ENCODE assay signal across 8 cellular contexts in genomic region chr7:128352138-128352537, GRCh38. TPM values are rescaled to one million over a fixed set of nuclear protein-coding genes. Genes with fewer than 3 reads are reported as not detected.
A peak's percentile ranks its signal among the peaks of the same experiment; 100 is the strongest.
DNase-seq lines count a peak whose midpoint lies in the region; ATAC-seq and TF ChIP-seq lines count a peak whose summit lies in the region.

No MANE protein-coding gene starts in this region.

- no peak for ATAC-seq in GM18909 (IDR thresholded peaks at IDR 0.05; ENCODE audit: poor library complexity, unreplicated experiment)
- no peak for ATAC-seq in GM21723 (IDR thresholded peaks at IDR 0.05; ENCODE audit: unreplicated experiment)
- no peak for ATAC-seq in HG02981 (IDR thresholded peaks at IDR 0.05; ENCODE audit: unreplicated experiment)
- no peak for ATAC-seq in GM21515 (IDR thresholded peaks at IDR 0.05; ENCODE audit: unreplicated experiment)

- no peaks in the 10 kb centered on the region for H3K9me3 Mint-ChIP-seq in osteocyte (ENCODE audit: unreplicated experiment)

- peak; percentile 34; the same call in 1 of the 2 replicates for TF ChIP-seq CTCF in GM12874 (IDR thresholded peaks at IDR 0.05; ENCODE audit: insufficient read depth, low read depth, low read length)
- peak; percentile 29 for TF ChIP-seq CTCF in foreskin fibroblast (IDR thresholded peaks at IDR 0.05; ENCODE audit: low read depth, low read length)
- peak; percentile 5 for TF ChIP-seq CTCF in osteocyte (IDR thresholded peaks at IDR 0.05)

- H3K36me3 Mint-ChIP-seq in osteocyte (ENCODE audit: unreplicated experiment), result no peaks in the 10 kb centered on the region

- no peak overlapping the region for H3K4me3 ChIP-seq in foreskin fibroblast (ENCODE audit: low read depth in 1 of 2, low read length in 2 of 2)

- H3K27ac Mint-ChIP-seq in osteocyte (ENCODE audit: unreplicated experiment), result no peak overlapping the region

- no peaks in the 10 kb centered on the region for H3K4me1 Mint-ChIP-seq in osteocyte (ENCODE audit: unreplicated experiment)

- DNase-seq in activated CD4-positive, alpha-beta T cell treated with anti-CD3 and anti-CD28 coated beads, Interleukin-2, amount 50 U/mL, for 1 hour, result peak; percentile 11
- DNase-seq in foreskin fibroblast, result peak in 1 of 2 donors; percentile 61
- peak; percentile 80 for DNase-seq in osteocyte (ENCODE audit: extremely low spot score, unreplicated experiment)

- H3K27me3 Mint-ChIP-seq in osteocyte (ENCODE audit: unreplicated experiment), result peaks cover 42% of the 10 kb centered on the region

- H3K4me3 Mint-ChIP-seq in osteocyte (ENCODE audit: unreplicated experiment), result no peak overlapping the region

RNA-seq across cellular contexts. Expression of gene RBM28, which starts 8.4 kb away (rescaled TPM):
- total RNA-seq in osteocyte, result 45.6 and 46.1 TPM in 2 replicates

RNA-seq across cellular contexts. Expression of gene PRRT4, which starts 9.4 kb away (rescaled TPM):
- total RNA-seq in osteocyte, result 0.44 and 0.54 TPM in 2 replicates

RNA-seq across cellular contexts. Expression of gene IMPDH1, which starts 57.6 kb away (rescaled TPM):
- 33.5 and 36.2 TPM in 2 replicates for total RNA-seq in osteocyte
